In the genomic region with DNA sequence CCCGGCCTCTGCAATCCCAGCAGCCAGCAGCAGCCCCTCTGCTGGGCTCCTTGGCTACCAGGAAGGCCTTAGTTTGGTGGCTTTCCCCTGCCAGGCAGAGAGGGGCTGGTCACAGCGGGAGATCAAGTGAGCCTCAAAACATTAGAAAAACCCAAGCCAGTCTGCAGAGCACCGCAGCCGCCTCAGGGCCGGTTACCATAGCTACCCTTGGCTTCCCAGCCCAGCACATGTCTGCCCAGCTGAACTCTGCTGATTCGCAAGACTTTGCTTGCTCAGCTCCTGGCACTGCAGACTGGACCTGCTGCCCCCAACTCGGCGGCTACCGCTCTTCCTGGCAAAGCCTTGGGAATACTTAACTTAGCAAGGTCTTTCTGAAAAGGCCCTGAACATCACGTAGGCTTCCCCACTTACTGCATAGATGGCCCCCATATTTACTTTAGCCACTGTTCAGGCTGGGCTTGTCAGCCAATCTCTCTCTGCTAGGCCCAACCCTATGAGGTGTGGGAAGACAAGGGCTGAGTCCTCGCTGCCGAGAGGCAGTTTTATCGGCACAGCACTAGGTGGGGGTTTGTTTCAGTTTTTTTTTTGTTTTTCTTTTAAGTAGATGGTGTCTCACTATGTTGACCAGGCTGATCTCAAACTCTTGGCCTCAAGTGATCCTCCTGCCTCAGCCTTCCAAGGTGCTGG, we compare ENCODE assay signal across 10 cellular contexts. TPM values are rescaled to one million over a fixed set of nuclear protein-coding genes. Genes with fewer than 3 reads are reported as not detected.
DNase-seq lines count a peak whose midpoint lies in the region; ATAC-seq and TF ChIP-seq lines count a peak whose summit lies in the region.
"Had no signal": no experiment of that assay in that cellular context is flagged by ENCODE, and none has a peak within 500 bp of the region (broad histone marks: within the 10 kb centered on the region; RNA-seq: fewer than 3 reads in every experiment).

No MANE protein-coding gene starts in this region.

- no peak overlapping the region for H3K27ac Mint-ChIP-seq in activated T-cell treated with anti-CD3 and anti-CD28 coated beads, Interleukin-2, amount 50 U/mL, for 24 hours

- TF ChIP-seq POLR2A in testis (IDR thresholded peaks at IDR 0.05), result no peak
- no peak for TF ChIP-seq POLR2A in transverse colon (IDR thresholded peaks at IDR 0.05)

- H3K9me3 ChIP-seq in testis, result no peaks in the 10 kb centered on the region
- no peaks in the 10 kb centered on the region for H3K9me3 ChIP-seq in transverse colon

- TF ChIP-seq EP300 in transverse colon (IDR thresholded peaks at IDR 0.05; ENCODE audit: low read depth), result no peak

- intact Hi-C loops in testis (cut with DNase I; ENCODE audit: low total_unique reads) (no loop called here), transverse colon (cut with DNase I; ENCODE audit: low total_unique reads) (no loop called here)

- H3K4me1 ChIP-seq in testis, result peaks cover 11% of the 10 kb centered on the region
- H3K4me1 ChIP-seq in transverse colon, result peaks cover 0 to 8% (median 0%) of the 10 kb centered on the region in 4 donors

- H3K36me3 ChIP-seq in testis (ENCODE audit: low read depth, missing control alignments) (no peaks in the 10 kb centered on the region), transverse colon (peaks cover 0 to 2% (median under 1%) of the 10 kb centered on the region in 4 donors)

- peaks cover 31% of the 10 kb centered on the region for H3K36me3 Mint-ChIP-seq in activated T-cell treated with anti-CD3 and anti-CD28 coated beads, Interleukin-2, amount 50 U/mL, for 24 hours (ENCODE audit: low read depth)

- TF ChIP-seq CTCF in testis (IDR thresholded peaks at IDR 0.05) (no peak), transverse colon (IDR thresholded peaks at IDR 0.05) (no peak)

- no peak for ATAC-seq in GM21528 (IDR thresholded peaks at IDR 0.05; ENCODE audit: low FRiP score, unreplicated experiment)

- H3K4me1 Mint-ChIP-seq in activated T-cell treated with anti-CD3 and anti-CD28 coated beads, Interleukin-2, amount 50 U/mL, for 24 hours (ENCODE audit: low read depth), result no peaks in the 10 kb centered on the region

- DNase-seq in NCI-H82 (lab: John Stamatoyannopoulos, UW) (peak; percentile 30), NCI-H82 treated with DMSO at 0.1 percent for 48 hours (lab: John Stamatoyannopoulos, UW; ENCODE audit: unreplicated experiment) (no peak), amniotic stem cell (lab: John Stamatoyannopoulos, UW) (peak; percentile 70), iPS-NIHi11 (ENCODE audit: low spot score) (peak; percentile 88), testis (peak; percentile 72), transverse colon (no peak)
- DNase-seq in activated T-cell treated with anti-CD3 and anti-CD28 coated beads, Interleukin-2, amount 50 U/mL, for 24 hours, result no peak
- DNase-seq: SIG-M5 had no signal

- no peak overlapping the region for H3K4me3 Mint-ChIP-seq in activated T-cell treated with anti-CD3 and anti-CD28 coated beads, Interleukin-2, amount 50 U/mL, for 24 hours

- H3K27ac ChIP-seq in testis (no peak overlapping the region), transverse colon (no peak overlapping the region)
- H3K27ac ChIP-seq: C4-2B had no signal

- H3K27me3 ChIP-seq in testis (no peaks in the 10 kb centered on the region), transverse colon (no peaks in the 10 kb centered on the region)

- no peaks in the 10 kb centered on the region for H3K27me3 Mint-ChIP-seq in activated T-cell treated with anti-CD3 and anti-CD28 coated beads, Interleukin-2, amount 50 U/mL, for 24 hours

- H3K4me3 ChIP-seq in testis, result no peak overlapping the region
- no peak overlapping the region for H3K4me3 ChIP-seq in transverse colon

- no peaks in the 10 kb centered on the region for H3K9me3 Mint-ChIP-seq in activated T-cell treated with anti-CD3 and anti-CD28 coated beads, Interleukin-2, amount 50 U/mL, for 24 hours

- 33 to 41% methylated on average over 12 to 13 of the region's 13 CpGs for WGBS in testis, 2 donors
- WGBS in transverse colon (ENCODE audit: low coverage in 1 of 2), 2 donors, result 60 to 61% methylated on average over 1 to 13 of the region's 13 CpGs

- in situ Hi-C loops in transverse colon (cut with MboI; ENCODE audit: low pct_ligation_motif_present in 1 of 4, low pct_unique_long_range_greater_than_20kb in 1 of 4, low sequenced_read_pairs in 3 of 4), result no loop called here

RNA-seq across cellular contexts. Expression of a gene that starts 28.6 kb away (rescaled TPM):
- total RNA-seq in testis (10 to 100 TPM; 13.7 to 16.4 TPM), transverse colon (10 to 100 TPM; 17.9 to 42.7 (median 37.1) TPM)
- polyA plus RNA-seq in testis (ENCODE audit: insufficient read depth, low read depth, low replicate concordance), result 8.1 TPM

RNA-seq across cellular contexts. Expression of a gene that starts 34.2 kb away (rescaled TPM):
- total RNA-seq in testis, result 10 to 100 TPM; 29.0 to 34.6 TPM
- 11.4 TPM for polyA plus RNA-seq in testis (ENCODE audit: insufficient read depth, low read depth, low replicate concordance)
- total RNA-seq in transverse colon, result 10 to 100 TPM in 2 of 4 donors, 1 to 10 TPM in 2; 8.0 to 30.0 (median 13.8) TPM

RNA-seq across cellular contexts. Expression of a gene that starts 35.0 kb away (rescaled TPM):
- total RNA-seq in testis (1 to 10 TPM; 5.3 to 5.6 TPM), transverse colon (under 1 TPM in 1 of 4 donors, not detected in 3; 0.48 TPM)
- 5.1 TPM for polyA plus RNA-seq in testis (ENCODE audit: insufficient read depth, low read depth, low replicate concordance)

RNA-seq across cellular contexts. Expression of a gene that starts 54.1 kb away (rescaled TPM):
- total RNA-seq in testis (10 to 100 TPM; 13.4 to 14.0 TPM), transverse colon (10 to 100 TPM; 38.9 to 55.3 (median 45.0) TPM)
- 6.2 TPM for polyA plus RNA-seq in testis (ENCODE audit: insufficient read depth, low read depth, low replicate concordance)

RNA-seq across cellular contexts. Expression of a gene that starts 59.7 kb away (rescaled TPM):
- total RNA-seq in testis (10 to 100 TPM; 58.9 to 70.7 TPM), transverse colon (10 to 100 TPM; 18.3 to 37.7 (median 30.5) TPM)
- 80.7 TPM for polyA plus RNA-seq in testis (ENCODE audit: insufficient read depth, low read depth, low replicate concordance)

Comparison
In these comparisons a context has a peak if more than half of its experiments do, and no peak if none do; other contexts are left out.
1. DNase-seq: peak in NCI-H82 (single experiment), amniotic stem cell (single experiment), iPS-NIHi11 (single experiment) and testis (single experiment); none in NCI-H82 treated with DMSO at 0.1 percent for 48 hours (single experiment), activated T-cell treated with anti-CD3 and anti-CD28 coated beads, Interleukin-2, amount 50 U/mL, for 24 hours (single experiment) and transverse colon (single experiment).
2. RNA of a gene that starts 35.0 kb away (total RNA-seq): 5.3 to 5.6 TPM in testis; 0.48 TPM in transverse colon; every median in the first group is over 4 times any median in the second.